7 cellular contexts compared by ENCODE assay signal in the genomic region with DNA sequence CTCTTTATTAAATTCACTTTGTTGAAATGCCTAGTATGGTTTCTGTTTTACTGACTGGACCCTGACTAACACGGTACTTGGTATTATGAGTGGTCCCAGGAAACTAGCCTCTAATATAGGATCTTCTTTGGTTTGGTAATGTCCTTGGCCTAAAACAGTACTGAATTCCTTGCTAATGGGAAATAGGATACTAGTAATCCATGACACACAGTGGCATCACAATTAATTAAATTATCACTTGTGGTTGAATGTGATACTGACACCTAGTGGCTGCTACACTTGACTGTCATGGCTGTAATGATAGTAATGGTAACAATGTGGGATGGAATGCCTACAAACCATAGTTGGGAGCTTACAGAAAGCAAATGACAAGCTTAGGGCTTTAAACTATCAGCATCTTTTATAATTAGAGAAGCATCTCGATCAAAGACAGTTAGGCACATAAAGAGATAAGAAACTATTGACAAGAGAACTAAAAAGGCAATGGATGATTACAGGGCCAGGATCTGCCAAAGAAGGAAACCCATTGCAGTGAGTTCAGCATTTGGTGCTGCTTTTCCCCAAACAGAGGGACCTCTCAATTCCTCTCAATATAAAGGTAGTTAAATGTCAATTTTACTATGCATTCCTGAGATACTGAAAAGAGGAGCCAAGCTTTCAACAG. TPM values are rescaled to one million over a fixed set of nuclear protein-coding genes. Genes with fewer than 3 reads are reported as not detected.
DNase-seq lines count a peak whose midpoint lies in the region; ATAC-seq, FAIRE-seq and TF ChIP-seq lines count a peak whose summit lies in the region.

No MANE protein-coding gene starts in this region.

- no peak overlapping the region for H3K4me3 ChIP-seq in HEK293 (ENCODE audit: low read depth, low read length)
- no peak overlapping the region for H3K4me3 ChIP-seq in HepG2 (replicated peaks in 1 of 3; ENCODE audit: insufficient read depth in 1 of 3, low read depth in 2 of 3, low read length in 3 of 3)
- no peak overlapping the region for H3K4me3 ChIP-seq in vagina

- H4K20me1 ChIP-seq in HepG2 (ENCODE audit: insufficient read depth, low read length): no peaks in the 10 kb centered on the region

- H3K79me2 ChIP-seq in HepG2 (ENCODE audit: insufficient read depth, low read length): no peaks in the 10 kb centered on the region

- H3K4me2 ChIP-seq in HepG2 (ENCODE audit: low read depth, low read length): no peak overlapping the region

- H3K36me3 ChIP-seq in HEK293 (ENCODE audit: control insufficient read depth in 2 of 2, insufficient read depth in 1 of 2, low read length in 2 of 2) (peaks cover 0 to 22% of the 10 kb centered on the region in 2 experiments; a peak in 1 of 3 replicates), HepG2 (replicated peaks in 1 of 2; ENCODE audit: control insufficient read depth in 1 of 2, insufficient read depth in 2 of 2, low read length in 2 of 2) (peaks cover 2 to 8% of the 10 kb centered on the region in 2 experiments; a peak in 4 of 5 replicates), vagina (peaks cover 0 to 19% of the 10 kb centered on the region in 2 donors)

- 48% methylated on average over 2 of the region's 2 CpGs for WGBS in HepG2 (ENCODE audit: low lambda C conversion rate)

- DNase-seq in EL: peak; percentile 66
- DNase-seq in NCI-H748 treated with DMSO at 0.1 percent for 48 hours (lab: John Stamatoyannopoulos, UW): peak; percentile 50
- DNase-seq in cerebellar cortex (ENCODE audit: low spot score): peak; percentile 64
- peak; percentile 25 for DNase-seq in HepG2 (ENCODE audit: low spot score)
- no peak for DNase-seq in vagina (ENCODE audit: extremely low spot score in 2 of 2)
- DNase-seq in middle frontal gyrus (ENCODE audit: extremely low spot score, low spot score): no peak

- peak; percentile 57 for FAIRE-seq in HepG2 (lab: Jason Lieb, UNC)

- H3K27me3 ChIP-seq in HepG2 (ENCODE audit: control insufficient read depth in 1 of 2, insufficient read depth in 2 of 2, low read length in 2 of 2) (no peaks in the 10 kb centered on the region; a peak in 1 of 5 replicates), vagina (no peaks in the 10 kb centered on the region)

- H2AFZ ChIP-seq in HepG2 (ENCODE audit: low read length): no peak overlapping the region

- BruUV-seq in HepG2 (replicated peaks; lab: Mats Ljungman, UMichigan): no TSS peak

- H3K4me1 ChIP-seq in HEK293 (ENCODE audit: control insufficient read depth, insufficient read depth, low read length) (no peaks in the 10 kb centered on the region), HepG2 (ENCODE audit: insufficient read depth, low read length) (no peaks in the 10 kb centered on the region), vagina (no peaks in the 10 kb centered on the region)

- no peak overlapping the region for H3K9ac ChIP-seq in HepG2 (ENCODE audit: insufficient read depth, low read depth, low read length)

- ATAC-seq in HepG2: peak; percentile 78

- 0 out of 2 replicates have a peak, but pooled peaks have one; percentile 36 for TF ChIP-seq RAD21 in HepG2 (CRISPR knock-in tag; IDR thresholded peaks at IDR 0.05)

- TF ChIP-seq POLR2A in HepG2 (IDR thresholded peaks at IDR 0.05; ENCODE audit: insufficient read depth in 1 of 2, low read depth in 2 of 2, low read length in 2 of 2) (no peak), vagina (IDR thresholded peaks at IDR 0.05) (no peak)

- TF ChIP-seq CTCF in HEK293 (tag by site-specific recombination; IDR thresholded peaks at IDR 0.05) (no peak), HepG2 (CRISPR knock-in tag; IDR thresholded peaks at IDR 0.05) (peak; percentile 75), vagina (IDR thresholded peaks at IDR 0.05) (peak; percentile 16 to 51 (median 44))

- H3K9me3 ChIP-seq in HEK293 (ENCODE audit: control insufficient read depth, insufficient read depth, low read depth, low read length): no peaks in the 10 kb centered on the region
- no peaks in the 10 kb centered on the region for H3K9me3 ChIP-seq in HepG2 (ENCODE audit: low read length)
- H3K9me3 ChIP-seq in vagina: no peaks in the 10 kb centered on the region

- intact Hi-C loops in HepG2 (cut with micrococcal nuclease; ENCODE audit: unreplicated experiment) (loop anchor here (1.0 to 2.0 kb wide), 3 partner anchors 25 to 126 kb away; a partner anchor contains a TSS), vagina (cut with DNase I) (loop anchor here (10.0 kb wide), 1 partner anchor 71 kb away; no protein-coding TSS in a partner anchor)

- in situ Hi-C loops in HepG2 (cut with HindIII; ENCODE audit: extremely low pct_ligation_motif_present, low pct_unique_long_range_greater_than_20kb): loop anchor here (10.0 kb wide), 1 partner anchor 121 kb away; no protein-coding TSS in a partner anchor

- POLR2A ChIA-PET in HEK293 (lab: Yijun Ruan, JAX): no interaction called here
- POLR2A ChIA-PET in HepG2 (lab: Yijun Ruan, JAX): interaction anchor here (1.1 to 2.0 kb wide), 3 partner anchors 14 to 126 kb away, joined by 3 to 7 read pairs (median 3); no protein-coding TSS in a partner anchor

- no peak for TF ChIP-seq EP300 in HepG2 (IDR thresholded peaks at IDR 0.05; ENCODE audit: low read depth in 2 of 2, low read length in 2 of 2)
- no peak for TF ChIP-seq EP300 in HepG2 (CRISPR knock-in tag; IDR thresholded peaks at IDR 0.05; ENCODE audit: borderline replicate concordance)

- CTCF ChIA-PET in HEK293 (lab: Yijun Ruan, JAX): interaction anchor here (0.6 to 8.4 kb wide), 33 partner anchors 11 to 392 kb away, joined by 3 to 130 read pairs (median 4); a partner anchor contains a TSS
- CTCF ChIA-PET in HepG2 (lab: Yijun Ruan, JAX; ENCODE audit: low intra/inter-chr PET ratio, low total read pairs): interaction anchor here (1.2 to 1.7 kb wide), 3 partner anchors 67 to 127 kb away, joined by 4 to 23 read pairs (median 9); no protein-coding TSS in a partner anchor

- H3K27ac ChIP-seq in HEK293 (ENCODE audit: extremely low read depth, low read depth, low read length): no peak overlapping the region
- H3K27ac ChIP-seq in HepG2 (ENCODE audit: extremely low read length, insufficient read depth, low read length): no peak overlapping the region
- H3K27ac ChIP-seq in vagina: no peak overlapping the region

RNA-seq across cellular contexts. Expression of a gene that starts 8.6 kb away (rescaled TPM):
- total RNA-seq in HepG2 (2016; rRNA removed; fragmentation: Illumina TruSeq; extraction: Trizol) (0.94 and 2.7 TPM in 2 replicates), vagina (17.2 TPM)
- 1.3 and 1.6 TPM in 2 replicates for total RNA-seq in HepG2 (2016; cell fraction: cytosol; rRNA removed; fragmentation: Illumina TruSeq; extraction: Trizol; ENCODE audit: low read depth)
- total RNA-seq in HepG2 (2016; cell fraction: insoluble cytoplasmic fraction; rRNA removed; fragmentation: Illumina TruSeq; extraction: Trizol): 1.0 and 2.6 TPM in 2 replicates
- total RNA-seq in HepG2 (2016; cell fraction: membrane; rRNA removed; fragmentation: Illumina TruSeq; extraction: Trizol): 1.00 and 1.2 TPM in 2 replicates
- 8.5 and 9.6 TPM in 2 replicates for total RNA-seq in HepG2 (2016; cell fraction: nucleus; rRNA removed; fragmentation: Illumina TruSeq; extraction: Trizol)
- 9.3 and 13.3 TPM in 2 replicates for polyA plus RNA-seq in HepG2 (2011; rRNA removed)
- 2.1 TPM in 2 replicates for polyA plus RNA-seq in HepG2 (2011; cell fraction: cytosol; rRNA removed)
- polyA plus RNA-seq in HepG2 (2011; cell fraction: nucleus; rRNA removed): 76.4 and 80.1 TPM in 2 replicates
- polyA plus RNA-seq in HepG2 (2012): 11.0 and 17.0 TPM in 2 replicates
- 0.09 and 0.20 TPM in 2 replicates for polyA plus RNA-seq in HepG2 (2016; cell fraction: cytosol; fragmentation: Illumina TruSeq; extraction: Trizol; ENCODE audit: low read depth)
- polyA plus RNA-seq in HepG2 (2016; cell fraction: insoluble cytoplasmic fraction; fragmentation: Illumina TruSeq; extraction: Trizol; ENCODE audit: low read depth): 0.91 and 1.1 TPM in 2 replicates
- 0.16 and 0.22 TPM in 2 replicates for polyA plus RNA-seq in HepG2 (2016; cell fraction: membrane; fragmentation: Illumina TruSeq; extraction: Trizol; ENCODE audit: low read depth)
- polyA plus RNA-seq in HepG2 (2016; cell fraction: nucleus; fragmentation: Illumina TruSeq; extraction: Trizol; ENCODE audit: insufficient read depth, low read depth): 14.1 and 16.8 TPM in 2 replicates
- 57.3 and 64.0 TPM in 2 replicates for polyA minus RNA-seq in HepG2 (2011; rRNA and poly(A)+ RNA removed; ENCODE audit: low replicate concordance)
- 2.5 and 3.1 TPM in 2 replicates for polyA minus RNA-seq in HepG2 (2011; cell fraction: cytosol; rRNA and poly(A)+ RNA removed)
- 48.5 and 56.7 TPM in 2 replicates for polyA minus RNA-seq in HepG2 (2011; cell fraction: nucleus; rRNA and poly(A)+ RNA removed)

RNA-seq across cellular contexts. Expression of a gene that starts 24.4 kb away (rescaled TPM):
- total RNA-seq in HepG2 (2016; rRNA removed; fragmentation: Illumina TruSeq; extraction: Trizol): 39.5 and 60.1 TPM in 2 replicates
- total RNA-seq in HepG2 (2016; cell fraction: cytosol; rRNA removed; fragmentation: Illumina TruSeq; extraction: Trizol; ENCODE audit: low read depth): 10.8 and 13.1 TPM in 2 replicates
- total RNA-seq in HepG2 (2016; cell fraction: insoluble cytoplasmic fraction; rRNA removed; fragmentation: Illumina TruSeq; extraction: Trizol): 43.3 and 66.3 TPM in 2 replicates
- total RNA-seq in HepG2 (2016; cell fraction: membrane; rRNA removed; fragmentation: Illumina TruSeq; extraction: Trizol): 26.2 and 32.5 TPM in 2 replicates
- 41.4 and 43.0 TPM in 2 replicates for total RNA-seq in HepG2 (2016; cell fraction: nucleus; rRNA removed; fragmentation: Illumina TruSeq; extraction: Trizol)
- polyA plus RNA-seq in HepG2 (2011; rRNA removed): 34.9 and 38.5 TPM in 2 replicates
- 34.0 and 35.1 TPM in 2 replicates for polyA plus RNA-seq in HepG2 (2011; cell fraction: cytosol; rRNA removed)
- 67.7 and 87.1 TPM in 2 replicates for polyA plus RNA-seq in HepG2 (2011; cell fraction: nucleus; rRNA removed)
- 20.8 and 27.0 TPM in 2 replicates for polyA plus RNA-seq in HepG2 (2012)
- polyA plus RNA-seq in HepG2 (2016; cell fraction: cytosol; fragmentation: Illumina TruSeq; extraction: Trizol; ENCODE audit: low read depth): 11.9 and 14.7 TPM in 2 replicates
- polyA plus RNA-seq in HepG2 (2016; cell fraction: insoluble cytoplasmic fraction; fragmentation: Illumina TruSeq; extraction: Trizol; ENCODE audit: low read depth): 45.0 and 46.2 TPM in 2 replicates
- 19.4 and 23.0 TPM in 2 replicates for polyA plus RNA-seq in HepG2 (2016; cell fraction: membrane; fragmentation: Illumina TruSeq; extraction: Trizol; ENCODE audit: low read depth)
- polyA plus RNA-seq in HepG2 (2016; cell fraction: nucleus; fragmentation: Illumina TruSeq; extraction: Trizol; ENCODE audit: insufficient read depth, low read depth): 39.7 and 43.3 TPM in 2 replicates
- 42.9 and 55.1 TPM in 2 replicates for polyA minus RNA-seq in HepG2 (2011; rRNA and poly(A)+ RNA removed; ENCODE audit: low replicate concordance)
- 12.4 and 20.8 TPM in 2 replicates for polyA minus RNA-seq in HepG2 (2011; cell fraction: cytosol; rRNA and poly(A)+ RNA removed)
- 102 and 116 TPM in 2 replicates for polyA minus RNA-seq in HepG2 (2011; cell fraction: nucleus; rRNA and poly(A)+ RNA removed)
- 98.7 TPM for total RNA-seq in vagina

RNA-seq across cellular contexts. Expression of a gene that starts 24.6 kb away (rescaled TPM):
- 58.9 and 60.2 TPM in 2 replicates for total RNA-seq in HepG2 (2016; rRNA removed; fragmentation: Illumina TruSeq; extraction: Trizol)
- total RNA-seq in HepG2 (2016; cell fraction: cytosol; rRNA removed; fragmentation: Illumina TruSeq; extraction: Trizol; ENCODE audit: low read depth): 17.5 and 22.7 TPM in 2 replicates
- 61.0 and 64.1 TPM in 2 replicates for total RNA-seq in HepG2 (2016; cell fraction: insoluble cytoplasmic fraction; rRNA removed; fragmentation: Illumina TruSeq; extraction: Trizol)
- total RNA-seq in HepG2 (2016; cell fraction: membrane; rRNA removed; fragmentation: Illumina TruSeq; extraction: Trizol): 47.3 and 49.4 TPM in 2 replicates
- total RNA-seq in HepG2 (2016; cell fraction: nucleus; rRNA removed; fragmentation: Illumina TruSeq; extraction: Trizol): 42.8 and 48.3 TPM in 2 replicates
- polyA plus RNA-seq in HepG2 (2011; rRNA removed): 56.6 TPM in 2 replicates
- 46.2 and 52.7 TPM in 2 replicates for polyA plus RNA-seq in HepG2 (2011; cell fraction: cytosol; rRNA removed)
- 94.3 and 111 TPM in 2 replicates for polyA plus RNA-seq in HepG2 (2011; cell fraction: nucleus; rRNA removed)
- polyA plus RNA-seq in HepG2 (2012): 27.4 and 32.7 TPM in 2 replicates
- polyA plus RNA-seq in HepG2 (2016; cell fraction: cytosol; fragmentation: Illumina TruSeq; extraction: Trizol; ENCODE audit: low read depth): 19.3 and 24.9 TPM in 2 replicates
- 64.8 and 65.3 TPM in 2 replicates for polyA plus RNA-seq in HepG2 (2016; cell fraction: insoluble cytoplasmic fraction; fragmentation: Illumina TruSeq; extraction: Trizol; ENCODE audit: low read depth)
- polyA plus RNA-seq in HepG2 (2016; cell fraction: membrane; fragmentation: Illumina TruSeq; extraction: Trizol; ENCODE audit: low read depth): 38.0 and 38.5 TPM in 2 replicates
- polyA plus RNA-seq in HepG2 (2016; cell fraction: nucleus; fragmentation: Illumina TruSeq; extraction: Trizol; ENCODE audit: insufficient read depth, low read depth): 93.4 and 95.4 TPM in 2 replicates
- polyA minus RNA-seq in HepG2 (2011; rRNA and poly(A)+ RNA removed; ENCODE audit: low replicate concordance): 40.2 and 91.9 TPM in 2 replicates
- polyA minus RNA-seq in HepG2 (2011; cell fraction: cytosol; rRNA and poly(A)+ RNA removed): 13.5 and 13.6 TPM in 2 replicates
- 52.7 and 55.4 TPM in 2 replicates for polyA minus RNA-seq in HepG2 (2011; cell fraction: nucleus; rRNA and poly(A)+ RNA removed)
- total RNA-seq in vagina: 54.0 TPM

RNA-seq across cellular contexts. Expression of a gene that starts 32.0 kb away (rescaled TPM):
- total RNA-seq in HepG2 (2016; rRNA removed; fragmentation: Illumina TruSeq; extraction: Trizol): 2.8 and 6.3 TPM in 2 replicates
- 0.40 and 0.79 TPM in 2 replicates for total RNA-seq in HepG2 (2016; cell fraction: cytosol; rRNA removed; fragmentation: Illumina TruSeq; extraction: Trizol; ENCODE audit: low read depth)
- total RNA-seq in HepG2 (2016; cell fraction: insoluble cytoplasmic fraction; rRNA removed; fragmentation: Illumina TruSeq; extraction: Trizol): 2.4 and 5.9 TPM in 2 replicates
- total RNA-seq in HepG2 (2016; cell fraction: membrane; rRNA removed; fragmentation: Illumina TruSeq; extraction: Trizol): 1.2 and 1.5 TPM in 2 replicates
- total RNA-seq in HepG2 (2016; cell fraction: nucleus; rRNA removed; fragmentation: Illumina TruSeq; extraction: Trizol): 9.6 and 9.9 TPM in 2 replicates
- 3.6 and 4.9 TPM in 2 replicates for polyA plus RNA-seq in HepG2 (2011; rRNA removed)
- 1.5 and 2.1 TPM in 2 replicates for polyA plus RNA-seq in HepG2 (2011; cell fraction: cytosol; rRNA removed)
- polyA plus RNA-seq in HepG2 (2011; cell fraction: nucleus; rRNA removed): 25.2 and 26.5 TPM in 2 replicates
- 2.3 and 2.8 TPM in 2 replicates for polyA plus RNA-seq in HepG2 (2012)
- 0.49 and 0.53 TPM in 2 replicates for polyA plus RNA-seq in HepG2 (2016; cell fraction: cytosol; fragmentation: Illumina TruSeq; extraction: Trizol; ENCODE audit: low read depth)
- 1.6 and 2.7 TPM in 2 replicates for polyA plus RNA-seq in HepG2 (2016; cell fraction: insoluble cytoplasmic fraction; fragmentation: Illumina TruSeq; extraction: Trizol; ENCODE audit: low read depth)
- polyA plus RNA-seq in HepG2 (2016; cell fraction: membrane; fragmentation: Illumina TruSeq; extraction: Trizol; ENCODE audit: low read depth): 0.80 and 1.3 TPM in 2 replicates
- polyA plus RNA-seq in HepG2 (2016; cell fraction: nucleus; fragmentation: Illumina TruSeq; extraction: Trizol; ENCODE audit: insufficient read depth, low read depth): 25.5 and 27.0 TPM in 2 replicates
- 5.6 and 9.8 TPM in 2 replicates for polyA minus RNA-seq in HepG2 (2011; rRNA and poly(A)+ RNA removed; ENCODE audit: low replicate concordance)
- 1.6 and 3.3 TPM in 2 replicates for polyA minus RNA-seq in HepG2 (2011; cell fraction: cytosol; rRNA and poly(A)+ RNA removed)
- polyA minus RNA-seq in HepG2 (2011; cell fraction: nucleus; rRNA and poly(A)+ RNA removed): 6.6 and 8.3 TPM in 2 replicates
- 27.5 TPM for total RNA-seq in vagina

Comparison
In these comparisons a context has a peak if more than half of its experiments do, and no peak if none do; other contexts are left out.
1. DNase-seq: peak in EL (single experiment), NCI-H748 treated with DMSO at 0.1 percent for 48 hours (single experiment), cerebellar cortex (single experiment) and HepG2 (single experiment); none in vagina (0 of 2) and middle frontal gyrus (single experiment).